8 cellular contexts compared by ENCODE assay signal in genomic region chr5:87020099-87020934, GRCh38.
DNase-seq lines count a peak whose midpoint lies in the region; ATAC-seq and TF ChIP-seq lines count a peak whose summit lies in the region.

No MANE protein-coding gene starts in this region.

- H3K36me3 ChIP-seq in fibroblast of lung (ENCODE audit: control insufficient read depth, insufficient read depth, low read length) (no peaks in the 10 kb centered on the region), parathyroid adenoma (ENCODE audit: control insufficient read depth, insufficient read depth, low read length) (no peaks in the 10 kb centered on the region)

- H3K4me1 ChIP-seq in fibroblast of lung (ENCODE audit: control insufficient read depth, extremely low read depth, insufficient read depth, low read length) (no peaks in the 10 kb centered on the region), parathyroid adenoma (no peaks in the 10 kb centered on the region)

- H3K4me3 ChIP-seq in fibroblast of lung (replicated peaks in 1 of 4; ENCODE audit: control extremely low read depth in 1 of 4, insufficient read depth in 1 of 4, low read depth in 3 of 4, low read length in 4 of 4) (no peak overlapping the region), parathyroid adenoma (ENCODE audit: low read depth, low read length) (no peak overlapping the region)

- H4K20me1 ChIP-seq in fibroblast of lung (ENCODE audit: control insufficient read depth, extremely low read depth, insufficient read depth, low read length), result no peaks in the 10 kb centered on the region

- H2AFZ ChIP-seq in fibroblast of lung (ENCODE audit: low read length), result peak overlapping the region; percentile 90
- H2AFZ ChIP-seq in parathyroid adenoma, result peak overlapping the region; percentile 39

- no peaks in the 10 kb centered on the region for H3K9me3 ChIP-seq in fibroblast of lung (ENCODE audit: control insufficient read depth, insufficient read depth, low read depth, low read length)
- H3K9me3 ChIP-seq in parathyroid adenoma (ENCODE audit: control insufficient read depth, low read length), result no peaks in the 10 kb centered on the region

- H3K27ac ChIP-seq in fibroblast of lung (ENCODE audit: insufficient read depth, low read length) (no peak overlapping the region), parathyroid adenoma (no peak overlapping the region)

- ATAC-seq in GM19397 (IDR thresholded peaks at IDR 0.05; ENCODE audit: unreplicated experiment), result peak; percentile 88
- ATAC-seq in HG03342 (IDR thresholded peaks at IDR 0.05; ENCODE audit: unreplicated experiment), result peak; percentile 92

- TF ChIP-seq CTCF in fibroblast of lung (conservative IDR thresholded peaks at IDR 0.05 in 1 of 2, IDR thresholded peaks at IDR 0.05 in 1 of 2; ENCODE audit: low read depth in 1 of 2, low read length in 2 of 2), result no peak
- no peak for TF ChIP-seq CTCF in parathyroid adenoma (IDR thresholded peaks at IDR 0.05)

- H3K4me2 ChIP-seq in fibroblast of lung (ENCODE audit: extremely low read depth, insufficient read depth, low read length) (peak overlapping the region; percentile 21), parathyroid adenoma (ENCODE audit: low read length) (no peak overlapping the region)

- H3K9ac ChIP-seq in fibroblast of lung (ENCODE audit: insufficient read depth, low read length) (no peak overlapping the region), parathyroid adenoma (no peak overlapping the region)

- H3K79me2 ChIP-seq in fibroblast of lung (ENCODE audit: control insufficient read depth, insufficient read depth, low read length) (no peaks in the 10 kb centered on the region), parathyroid adenoma (no peaks in the 10 kb centered on the region)

- H3K27me3 ChIP-seq in fibroblast of lung (ENCODE audit: control insufficient read depth, insufficient read depth, low read length) (peaks cover under 1% of the 10 kb centered on the region), parathyroid adenoma (ENCODE audit: control insufficient read depth, insufficient read depth, low read length) (no peaks in the 10 kb centered on the region)

- peak; percentile 51 for DNase-seq in DMS53 (lab: John Stamatoyannopoulos, UW)
- peak; percentile 30 for DNase-seq in SW480 (ENCODE audit: low spot score)
- peak; percentile 9 to 28 for DNase-seq in fibroblast of lung (ENCODE audit: low read depth in 2 of 2)
- no peak for DNase-seq in NCI-H2171 (lab: John Stamatoyannopoulos, UW)
- no peak for DNase-seq in NCI-H2029 (lab: John Stamatoyannopoulos, UW)

Comparison
In these comparisons a context has a peak if more than half of its experiments do, and no peak if none do; other contexts are left out.
1. DNase-seq: peak in DMS53 (single experiment), SW480 (single experiment) and fibroblast of lung (2 of 2); none in NCI-H2171 (single experiment) and NCI-H2029 (single experiment).